Comparison of ENCODE assay signal across 15 cellular contexts in genomic region chr2:54915101-54915500, GRCh38.
A peak's percentile ranks its signal among the peaks of the same experiment; 100 is the strongest.
DNase-seq lines count a peak whose midpoint lies in the region; ATAC-seq and TF ChIP-seq lines count a peak whose summit lies in the region.
"Had no signal": no experiment of that assay in that cellular context is flagged by ENCODE, and none has a peak within 500 bp of the region (broad histone marks: within the 10 kb centered on the region; RNA-seq: fewer than 3 reads in every experiment).

No MANE protein-coding gene starts in this region.

- H3K4me3 ChIP-seq in OCI-LY3 (ENCODE audit: low read length) = no peak overlapping the region
- H3K4me3 ChIP-seq in mammary epithelial cell (replicated peaks in 1 of 3; ENCODE audit: insufficient read depth in 1 of 3, low read depth in 2 of 3, low read length in 3 of 3) = no peak overlapping the region
- H3K4me3 ChIP-seq: GM23338 had no signal

- H3K36me3 ChIP-seq in OCI-LY3 (replicated peaks; ENCODE audit: low read depth, low read length) = no peaks in the 10 kb centered on the region
- no peaks in the 10 kb centered on the region for H3K36me3 ChIP-seq in mammary epithelial cell (ENCODE audit: insufficient read depth, low read length)

- no peak for TF ChIP-seq CTCF in OCI-LY3 (IDR thresholded peaks at IDR 0.05; ENCODE audit: low read depth, low read length)
- no peak for TF ChIP-seq CTCF in mammary epithelial cell (conservative IDR thresholded peaks at IDR 0.05 in 1 of 2, IDR thresholded peaks at IDR 0.05 in 1 of 2; ENCODE audit: extremely low read depth in 1 of 2, insufficient read depth in 1 of 2, low read depth in 1 of 2, low read length in 2 of 2)

- H2AFZ ChIP-seq in OCI-LY3 (ENCODE audit: low read depth, low read length) = no peak overlapping the region
- H2AFZ ChIP-seq in mammary epithelial cell (ENCODE audit: low read depth, low read length) = no peak overlapping the region
- H2AFZ ChIP-seq: GM23338 had no signal

- H3K4me1 ChIP-seq in OCI-LY3 (ENCODE audit: low read length) = peaks cover 31% of the 10 kb centered on the region
- no peaks in the 10 kb centered on the region for H3K4me1 ChIP-seq in mammary epithelial cell (ENCODE audit: insufficient read depth, low read length)
- H3K4me1 ChIP-seq: Caco-2 had no signal

- in situ Hi-C loops in mammary epithelial cell (cut with MboI; ENCODE audit: low sequenced_read_pairs in 2 of 2) = no loop called here

- intact Hi-C loops in mammary epithelial cell (cut with micrococcal nuclease) = no loop called here

- no peak for ATAC-seq in GM18520 (IDR thresholded peaks at IDR 0.05; ENCODE audit: unreplicated experiment)
- ATAC-seq: GM23338 had no signal

- H3K79me2 ChIP-seq in OCI-LY3 (ENCODE audit: low read length) (no peaks in the 10 kb centered on the region), mammary epithelial cell (ENCODE audit: insufficient read depth, low read length) (no peaks in the 10 kb centered on the region)

- CTCF ChIA-PET in mammary epithelial cell (lab: Charles Lee; ENCODE audit: low non-redundant PET) = no interaction called here

- H3K27ac ChIP-seq in OCI-LY3 (ENCODE audit: low read length) (no peak overlapping the region), mammary epithelial cell (ENCODE audit: insufficient read depth, low read depth, low read length) (no peak overlapping the region)
- H3K27ac ChIP-seq: C4-2B had no signal

- H3K9me3 ChIP-seq in OCI-LY3 (ENCODE audit: insufficient read depth, low read length) (no peaks in the 10 kb centered on the region; the same call in 1 of the 2 replicates), mammary epithelial cell (replicated peaks; ENCODE audit: insufficient read depth, low read length) (no peaks in the 10 kb centered on the region)
- H3K9me3 ChIP-seq: Caco-2 had no signal

- DNase-seq in EH (ENCODE audit: low read depth) (peak; percentile 24), cerebellum (ENCODE audit: low spot score) (peak; percentile 67), mammary epithelial cell (no peak), NCI-H524 treated with DMSO at 0.1 percent for 48 hours (lab: John Stamatoyannopoulos, UW) (no peak), SW 1271 (lab: John Stamatoyannopoulos, UW) (no peak)
- DNase-seq: Caco-2; CD4-positive, alpha-beta T cell; GF-D8; H9; Karpas-422; KBM-7 had no signal

- dilution Hi-C loops in mammary epithelial cell (cut with HindIII; ENCODE audit: low sequenced_read_pairs) = no loop called here

- no peak overlapping the region for H3K9ac ChIP-seq in OCI-LY3 (ENCODE audit: low read length)
- H3K9ac ChIP-seq in mammary epithelial cell (ENCODE audit: insufficient read depth, low read length) = no peak overlapping the region

- WGBS in mammary epithelial cell (ENCODE audit: low coverage, missing lambda C conversion rate) = 39% methylated on average over 4 of the region's 4 CpGs

- peaks cover 28% of the 10 kb centered on the region for H3K27me3 ChIP-seq in OCI-LY3 (ENCODE audit: low read depth, low read length)
- no peaks in the 10 kb centered on the region for H3K27me3 ChIP-seq in mammary epithelial cell (ENCODE audit: insufficient read depth, low read length)

- no peaks in the 10 kb centered on the region for H4K20me1 ChIP-seq in OCI-LY3 (ENCODE audit: insufficient read depth, low read length)
- H4K20me1 ChIP-seq in mammary epithelial cell (ENCODE audit: insufficient read depth, low read length) = no peaks in the 10 kb centered on the region

- BruUV-seq in mammary epithelial cell (replicated peaks; lab: Mats Ljungman, UMichigan) = no TSS peak

- H3K4me2 ChIP-seq in OCI-LY3 (ENCODE audit: low read length) (peak overlapping the region; percentile 50), mammary epithelial cell (ENCODE audit: insufficient read depth, low read depth, low read length) (no peak overlapping the region)
- H3K4me2 ChIP-seq: GM23338 had no signal

Comparison
In these comparisons a context has a peak if more than half of its experiments do, and no peak if none do; other contexts are left out.
1. DNase-seq: peak in EH (single experiment) and cerebellum (single experiment); none in mammary epithelial cell (single experiment), NCI-H524 treated with DMSO at 0.1 percent for 48 hours (single experiment) and SW 1271 (0 of 2).